In genomic region chr10:132185601-132186487, GRCh38 we compare ENCODE assay signal across 1 cellular context.
TF ChIP-seq lines count a peak whose summit lies in the region.

No MANE protein-coding gene starts in this region.

TF ChIP-seq in HepG2, 621 proteins besides CTCF, POLR2A, EP300 and RAD21 (continued from another document and continues in another):
- TF ChIP-seq, protein P1, sequence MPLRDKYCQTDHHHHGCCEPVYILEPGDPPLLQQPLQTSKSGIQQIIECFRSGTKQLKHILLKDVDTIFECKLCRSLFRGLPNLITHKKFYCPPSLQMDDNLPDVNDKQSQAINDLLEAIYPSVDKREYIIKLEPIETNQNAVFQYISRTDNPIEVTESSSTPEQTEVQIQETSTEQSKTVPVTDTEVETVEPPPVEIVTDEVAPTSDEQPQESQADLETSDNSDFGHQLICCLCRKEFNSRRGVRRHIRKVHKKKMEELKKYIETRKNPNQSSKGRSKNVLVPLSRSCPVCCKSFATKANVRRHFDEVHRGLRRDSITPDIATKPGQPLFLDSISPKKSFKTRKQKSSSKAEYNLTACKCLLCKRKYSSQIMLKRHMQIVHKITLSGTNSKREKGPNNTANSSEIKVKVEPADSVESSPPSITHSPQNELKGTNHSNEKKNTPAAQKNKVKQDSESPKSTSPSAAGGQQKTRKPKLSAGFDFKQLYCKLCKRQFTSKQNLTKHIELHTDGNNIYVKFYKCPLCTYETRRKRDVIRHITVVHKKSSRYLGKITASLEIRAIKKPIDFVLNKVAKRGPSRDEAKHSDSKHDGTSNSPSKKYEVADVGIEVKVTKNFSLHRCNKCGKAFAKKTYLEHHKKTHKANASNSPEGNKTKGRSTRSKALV (CRISPR knock-in tag; IDR thresholded peaks at IDR 0.05) = 0 out of 2 replicates have a peak, but pooled peaks have one; percentile 33
- TF ChIP-seq ZNF10 (CRISPR knock-in tag; IDR thresholded peaks at IDR 0.05; ENCODE audit: borderline replicate concordance, low read depth) (no peak), ZNF761 (CRISPR knock-in tag; conservative IDR thresholded peaks at IDR 0.05) (no peak), RXRA (CRISPR knock-in tag; IDR thresholded peaks at IDR 0.05) (0 out of 2 replicates have a peak, but pooled peaks have one; percentile 20), PRPF4 (IDR thresholded peaks at IDR 0.05; ENCODE audit: low read depth, low read length, poor library complexity, severe bottlenecking) (no peak), KMT2A (CRISPR knock-in tag; IDR thresholded peaks at IDR 0.05) (no peak), EEA1 (CRISPR knock-in tag; IDR thresholded peaks at IDR 0.05; ENCODE audit: borderline replicate concordance) (no peak), ERF (CRISPR knock-in tag; IDR thresholded peaks at IDR 0.05) (no peak), ZNF510 (CRISPR knock-in tag; IDR thresholded peaks at IDR 0.05; ENCODE audit: low read depth) (no peak), ZNF552 (CRISPR knock-in tag; IDR thresholded peaks at IDR 0.05; ENCODE audit: borderline replicate concordance) (no peak), NR3C1 (CRISPR knock-in tag; IDR thresholded peaks at IDR 0.05) (no peak), KLF6 (CRISPR knock-in tag; IDR thresholded peaks at IDR 0.05) (no peak), SIN3A (IDR thresholded peaks at IDR 0.05; ENCODE audit: borderline replicate concordance, low read depth, low read length) (no peak), ZNF577 (CRISPR knock-in tag; IDR thresholded peaks at IDR 0.05; ENCODE audit: borderline replicate concordance, low read depth) (no peak), PRDM4 (CRISPR knock-in tag; IDR thresholded peaks at IDR 0.05; ENCODE audit: borderline replicate concordance) (no peak), ZSCAN25 (CRISPR knock-in tag; IDR thresholded peaks at IDR 0.05) (no peak), ELF3 (CRISPR knock-in tag; IDR thresholded peaks at IDR 0.05) (no peak), ZNF431 (CRISPR knock-in tag; IDR thresholded peaks at IDR 0.05; ENCODE audit: borderline replicate concordance, low read depth) (no peak), MIER2 (CRISPR knock-in tag; IDR thresholded peaks at IDR 0.05) (peak; percentile 95), ZZZ3 (CRISPR knock-in tag; IDR thresholded peaks at IDR 0.05; ENCODE audit: borderline replicate concordance) (no peak), TGIF2 (CRISPR knock-in tag; IDR thresholded peaks at IDR 0.05) (no peak), PHF21A (CRISPR knock-in tag; IDR thresholded peaks at IDR 0.05) (no peak), STAT5B (CRISPR knock-in tag; IDR thresholded peaks at IDR 0.05) (0 out of 2 replicates have a peak, but pooled peaks have one; percentile 18), MAX (IDR thresholded peaks at IDR 0.05) (peak; percentile 18; the same call in 1 of the 2 replicates), SNAPC4 (CRISPR knock-in tag; IDR thresholded peaks at IDR 0.05) (no peak), TBP (CRISPR knock-in tag; IDR thresholded peaks at IDR 0.05) (no peak), NRL (CRISPR knock-in tag; IDR thresholded peaks at IDR 0.05; ENCODE audit: borderline replicate concordance) (no peak), ZXDC (CRISPR knock-in tag; IDR thresholded peaks at IDR 0.05) (no peak), SALL1 (CRISPR knock-in tag; IDR thresholded peaks at IDR 0.05) (peak; percentile 55), NFATC3 (CRISPR knock-in tag; IDR thresholded peaks at IDR 0.05) (no peak), SMAD1 (CRISPR knock-in tag; IDR thresholded peaks at IDR 0.05; ENCODE audit: borderline replicate concordance, low read depth) (no peak)
- TF ChIP-seq, protein P2, sequence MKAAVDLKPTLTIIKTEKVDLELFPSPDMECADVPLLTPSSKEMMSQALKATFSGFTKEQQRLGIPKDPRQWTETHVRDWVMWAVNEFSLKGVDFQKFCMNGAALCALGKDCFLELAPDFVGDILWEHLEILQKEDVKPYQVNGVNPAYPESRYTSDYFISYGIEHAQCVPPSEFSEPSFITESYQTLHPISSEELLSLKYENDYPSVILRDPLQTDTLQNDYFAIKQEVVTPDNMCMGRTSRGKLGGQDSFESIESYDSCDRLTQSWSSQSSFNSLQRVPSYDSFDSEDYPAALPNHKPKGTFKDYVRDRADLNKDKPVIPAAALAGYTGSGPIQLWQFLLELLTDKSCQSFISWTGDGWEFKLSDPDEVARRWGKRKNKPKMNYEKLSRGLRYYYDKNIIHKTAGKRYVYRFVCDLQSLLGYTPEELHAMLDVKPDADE (CRISPR knock-in tag; IDR thresholded peaks at IDR 0.05) = no peak
- TF ChIP-seq, protein P3, sequence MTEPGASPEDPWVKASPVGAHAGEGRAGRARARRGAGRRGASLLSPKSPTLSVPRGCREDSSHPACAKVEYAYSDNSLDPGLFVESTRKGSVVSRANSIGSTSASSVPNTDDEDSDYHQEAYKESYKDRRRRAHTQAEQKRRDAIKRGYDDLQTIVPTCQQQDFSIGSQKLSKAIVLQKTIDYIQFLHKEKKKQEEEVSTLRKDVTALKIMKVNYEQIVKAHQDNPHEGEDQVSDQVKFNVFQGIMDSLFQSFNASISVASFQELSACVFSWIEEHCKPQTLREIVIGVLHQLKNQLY (CRISPR knock-in tag; IDR thresholded peaks at IDR 0.05) = no peak
- TF ChIP-seq, protein P4, sequence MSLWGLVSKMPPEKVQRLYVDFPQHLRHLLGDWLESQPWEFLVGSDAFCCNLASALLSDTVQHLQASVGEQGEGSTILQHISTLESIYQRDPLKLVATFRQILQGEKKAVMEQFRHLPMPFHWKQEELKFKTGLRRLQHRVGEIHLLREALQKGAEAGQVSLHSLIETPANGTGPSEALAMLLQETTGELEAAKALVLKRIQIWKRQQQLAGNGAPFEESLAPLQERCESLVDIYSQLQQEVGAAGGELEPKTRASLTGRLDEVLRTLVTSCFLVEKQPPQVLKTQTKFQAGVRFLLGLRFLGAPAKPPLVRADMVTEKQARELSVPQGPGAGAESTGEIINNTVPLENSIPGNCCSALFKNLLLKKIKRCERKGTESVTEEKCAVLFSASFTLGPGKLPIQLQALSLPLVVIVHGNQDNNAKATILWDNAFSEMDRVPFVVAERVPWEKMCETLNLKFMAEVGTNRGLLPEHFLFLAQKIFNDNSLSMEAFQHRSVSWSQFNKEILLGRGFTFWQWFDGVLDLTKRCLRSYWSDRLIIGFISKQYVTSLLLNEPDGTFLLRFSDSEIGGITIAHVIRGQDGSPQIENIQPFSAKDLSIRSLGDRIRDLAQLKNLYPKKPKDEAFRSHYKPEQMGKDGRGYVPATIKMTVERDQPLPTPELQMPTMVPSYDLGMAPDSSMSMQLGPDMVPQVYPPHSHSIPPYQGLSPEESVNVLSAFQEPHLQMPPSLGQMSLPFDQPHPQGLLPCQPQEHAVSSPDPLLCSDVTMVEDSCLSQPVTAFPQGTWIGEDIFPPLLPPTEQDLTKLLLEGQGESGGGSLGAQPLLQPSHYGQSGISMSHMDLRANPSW (CRISPR knock-in tag; IDR thresholded peaks at IDR 0.05; ENCODE audit: borderline replicate concordance) = no peak
- TF ChIP-seq, protein P5, sequence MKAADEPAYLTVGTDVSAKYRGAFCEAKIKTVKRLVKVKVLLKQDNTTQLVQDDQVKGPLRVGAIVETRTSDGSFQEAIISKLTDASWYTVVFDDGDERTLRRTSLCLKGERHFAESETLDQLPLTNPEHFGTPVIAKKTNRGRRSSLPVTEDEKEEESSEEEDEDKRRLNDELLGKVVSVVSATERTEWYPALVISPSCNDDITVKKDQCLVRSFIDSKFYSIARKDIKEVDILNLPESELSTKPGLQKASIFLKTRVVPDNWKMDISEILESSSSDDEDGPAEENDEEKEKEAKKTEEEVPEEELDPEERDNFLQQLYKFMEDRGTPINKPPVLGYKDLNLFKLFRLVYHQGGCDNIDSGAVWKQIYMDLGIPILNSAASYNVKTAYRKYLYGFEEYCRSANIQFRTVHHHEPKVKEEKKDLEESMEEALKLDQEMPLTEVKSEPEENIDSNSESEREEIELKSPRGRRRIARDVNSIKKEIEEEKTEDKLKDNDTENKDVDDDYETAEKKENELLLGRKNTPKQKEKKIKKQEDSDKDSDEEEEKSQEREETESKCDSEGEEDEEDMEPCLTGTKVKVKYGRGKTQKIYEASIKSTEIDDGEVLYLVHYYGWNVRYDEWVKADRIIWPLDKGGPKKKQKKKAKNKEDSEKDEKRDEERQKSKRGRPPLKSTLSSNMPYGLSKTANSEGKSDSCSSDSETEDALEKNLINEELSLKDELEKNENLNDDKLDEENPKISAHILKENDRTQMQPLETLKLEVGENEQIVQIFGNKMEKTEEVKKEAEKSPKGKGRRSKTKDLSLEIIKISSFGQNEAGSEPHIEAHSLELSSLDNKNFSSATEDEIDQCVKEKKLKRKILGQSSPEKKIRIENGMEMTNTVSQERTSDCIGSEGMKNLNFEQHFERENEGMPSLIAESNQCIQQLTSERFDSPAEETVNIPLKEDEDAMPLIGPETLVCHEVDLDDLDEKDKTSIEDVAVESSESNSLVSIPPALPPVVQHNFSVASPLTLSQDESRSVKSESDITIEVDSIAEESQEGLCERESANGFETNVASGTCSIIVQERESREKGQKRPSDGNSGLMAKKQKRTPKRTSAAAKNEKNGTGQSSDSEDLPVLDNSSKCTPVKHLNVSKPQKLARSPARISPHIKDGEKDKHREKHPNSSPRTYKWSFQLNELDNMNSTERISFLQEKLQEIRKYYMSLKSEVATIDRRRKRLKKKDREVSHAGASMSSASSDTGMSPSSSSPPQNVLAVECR (CRISPR knock-in tag; IDR thresholded peaks at IDR 0.05; ENCODE audit: borderline replicate concordance) = peak; percentile 41; the same call in 1 of the 2 replicates
